Comparison of ENCODE assay signal across 11 cellular contexts in the genomic region with DNA sequence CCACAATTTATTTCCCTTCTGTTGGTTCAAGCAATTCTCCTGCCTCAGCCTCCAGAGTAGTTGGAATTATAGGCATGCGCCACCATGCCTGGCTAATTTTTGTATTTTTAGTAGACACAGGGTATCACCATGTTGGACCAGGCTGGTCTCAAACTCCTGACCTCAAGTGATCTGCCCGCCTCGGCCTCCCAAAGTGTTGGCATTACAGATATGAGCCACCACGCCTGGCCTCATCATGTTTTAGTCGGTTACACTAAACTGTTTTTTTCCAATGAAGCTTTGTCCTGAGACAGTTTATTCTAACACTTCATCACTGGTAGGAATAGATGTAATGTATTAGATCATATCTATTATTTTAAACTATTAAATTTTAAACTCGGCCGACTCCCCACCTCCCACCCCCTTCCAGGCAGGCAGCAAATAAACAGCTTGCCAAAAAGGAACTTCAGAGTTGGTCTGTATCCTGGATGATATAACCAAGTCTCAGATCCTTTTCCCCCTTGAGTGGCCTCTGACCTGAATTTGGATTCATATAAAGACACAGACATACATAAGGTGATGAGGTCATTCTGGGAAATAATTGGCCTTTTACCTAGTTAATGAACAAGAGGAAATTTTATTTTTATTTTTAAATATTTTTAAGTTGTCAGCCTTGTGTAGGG. TPM values are rescaled to one million over a fixed set of nuclear protein-coding genes. Genes with fewer than 3 reads are reported as not detected.
A peak's percentile ranks its signal among the peaks of the same experiment; 100 is the strongest.
DNase-seq lines count a peak whose midpoint lies in the region; ATAC-seq and TF ChIP-seq lines count a peak whose summit lies in the region.
"Had no signal": no experiment of that assay in that cellular context is flagged by ENCODE, and none has a peak within 500 bp of the region (broad histone marks: within the 10 kb centered on the region; RNA-seq: fewer than 3 reads in every experiment).

No MANE protein-coding gene starts in this region.

- WGBS in esophagus muscularis mucosa, result 61% methylated on average over 7 of the region's 7 CpGs
- 81 to 94% methylated on average over 7 of the region's 7 CpGs for WGBS in sigmoid colon, 2 donors

- POLR2A ChIA-PET in CD8-positive, alpha-beta T cell (lab: Charles Lee), result interaction anchor here (1.6 kb wide), 1 partner anchor 138 kb away, joined by 4 read pairs; no protein-coding TSS in a partner anchor

- DNase-seq in CD8-positive, alpha-beta T cell, result no peak
- no peak for DNase-seq in RWPE2 (ENCODE audit: low spot score)
- no peak for DNase-seq in esophagus muscularis mucosa (ENCODE audit: extremely low spot score)
- DNase-seq in sigmoid colon, result no peak
- no peak for DNase-seq in ACHN
- no peak for DNase-seq in iPS-NIHi7 (ENCODE audit: extremely low spot score)
- no peak for DNase-seq in NCI-H510A treated with DMSO at 0.1 percent for 48 hours (lab: John Stamatoyannopoulos, UW)
- no peak for DNase-seq in CD14-positive monocyte (ENCODE audit: low spot score)
- DNase-seq: Karpas-422, NCI-H2171 had no signal

- ATAC-seq in CD8-positive, alpha-beta T cell, result no peak
- no peak for ATAC-seq in RWPE2 (ENCODE audit: low read depth)
- ATAC-seq: WTC11 had no signal

- H3K9me3 ChIP-seq in CD8-positive, alpha-beta T cell (ENCODE audit: low read length), result no peaks in the 10 kb centered on the region
- H3K9me3 ChIP-seq in RWPE2 (ENCODE audit: severe bottlenecking) (no peaks in the 10 kb centered on the region), esophagus muscularis mucosa (no peaks in the 10 kb centered on the region), sigmoid colon (no peaks in the 10 kb centered on the region)

- no peak for TF ChIP-seq CTCF in CD8-positive, alpha-beta T cell (IDR thresholded peaks at IDR 0.05)
- TF ChIP-seq CTCF in RWPE2 (IDR thresholded peaks at IDR 0.05; ENCODE audit: poor library complexity, severe bottlenecking) (no peak), esophagus muscularis mucosa (IDR thresholded peaks at IDR 0.05) (no peak), sigmoid colon (IDR thresholded peaks at IDR 0.05) (no peak), CD14-positive monocyte (IDR thresholded peaks at IDR 0.05) (no peak)

- H3K27ac Mint-ChIP-seq in CD8-positive, alpha-beta T cell, result peak overlapping the region; percentile 62
- peak overlapping the region in 3 of 7 donors; percentile 19 to 55 (median 50) for H3K27ac Mint-ChIP-seq in CD14-positive monocyte

- H3K27me3 Mint-ChIP-seq in CD8-positive, alpha-beta T cell (ENCODE audit: low read depth), result no peaks in the 10 kb centered on the region
- H3K27me3 Mint-ChIP-seq in CD14-positive monocyte (ENCODE audit: low read depth in 3 of 3), result no peaks in the 10 kb centered on the region

- CTCF ChIA-PET in CD8-positive, alpha-beta T cell (lab: Charles Lee), result interaction anchor here (0.7 to 3.8 kb wide), 3 partner anchors 121 to 167 kb away, joined by 3 to 19 read pairs (median 5); no protein-coding TSS in a partner anchor

- no peak overlapping the region for H3K4me3 ChIP-seq in CD8-positive, alpha-beta T cell (ENCODE audit: low read depth, low read length)
- H3K4me3 ChIP-seq in RWPE2 (ENCODE audit: severe bottlenecking) (no peak overlapping the region), esophagus muscularis mucosa (no peak overlapping the region), sigmoid colon (no peak overlapping the region)

- in situ Hi-C loops in ACHN (cut with HindIII; ENCODE audit: low pct_ligation_motif_present, low pct_unique_long_range_greater_than_20kb, low sequenced_read_pairs), result no loop called here

- TF ChIP-seq EP300 in esophagus muscularis mucosa (IDR thresholded peaks at IDR 0.05) (no peak), sigmoid colon (IDR thresholded peaks at IDR 0.05) (no peak)

- H3K36me3 Mint-ChIP-seq in CD8-positive, alpha-beta T cell, result peaks cover 56% of the 10 kb centered on the region
- peaks cover 60 to 90% of the 10 kb centered on the region in 2 donors for H3K36me3 Mint-ChIP-seq in CD14-positive monocyte

- H3K4me1 ChIP-seq in CD8-positive, alpha-beta T cell (ENCODE audit: insufficient read depth, low read length), result no peaks in the 10 kb centered on the region
- peaks cover 37% of the 10 kb centered on the region for H3K4me1 ChIP-seq in RWPE2 (ENCODE audit: insufficient read depth, poor library complexity, severe bottlenecking)
- H3K4me1 ChIP-seq in esophagus muscularis mucosa, result peaks cover 74 to 77% (median 77%) of the 10 kb centered on the region in 4 donors
- H3K4me1 ChIP-seq in sigmoid colon, result peaks cover 0 to 64% (median 36%) of the 10 kb centered on the region in 4 donors

- TF ChIP-seq POLR2A in esophagus muscularis mucosa (IDR thresholded peaks at IDR 0.05; ENCODE audit: low read depth), result no peak
- no peak for TF ChIP-seq POLR2A in sigmoid colon (IDR thresholded peaks at IDR 0.05)

- H3K36me3 ChIP-seq in CD8-positive, alpha-beta T cell (ENCODE audit: insufficient read depth, low read length), result peaks cover 23% of the 10 kb centered on the region
- H3K36me3 ChIP-seq in RWPE2 (ENCODE audit: low read depth), result peaks cover 12% of the 10 kb centered on the region; the same call in 1 of the 2 replicates
- peaks cover 0 to 15% (median 10%) of the 10 kb centered on the region in 4 donors for H3K36me3 ChIP-seq in esophagus muscularis mucosa
- peaks cover 0 to 5% (median 4%) of the 10 kb centered on the region in 4 donors for H3K36me3 ChIP-seq in sigmoid colon

- H3K27me3 ChIP-seq in CD8-positive, alpha-beta T cell (ENCODE audit: insufficient read depth, low read length), result no peaks in the 10 kb centered on the region
- H3K27me3 ChIP-seq in RWPE2 (ENCODE audit: insufficient read depth, poor library complexity, severe bottlenecking) (no peaks in the 10 kb centered on the region), esophagus muscularis mucosa (no peaks in the 10 kb centered on the region), sigmoid colon (no peaks in the 10 kb centered on the region)

- intact Hi-C loops in CD8-positive, alpha-beta T cell (cut with DNase I, micrococcal nuclease), result loop anchor here in 1 of 2 experiments (2.0 kb wide), 1 partner anchor 380 kb away; no protein-coding TSS in a partner anchor
- intact Hi-C loops in esophagus muscularis mucosa (cut with DNase I) (no loop called here), sigmoid colon (cut with DNase I) (loop anchor here (5.0 kb wide), 1 partner anchor 81 kb away; no protein-coding TSS in a partner anchor), CD14-positive monocyte (cut with micrococcal nuclease) (loop anchor here (5.0 to 10.0 kb wide), 3 partner anchors 134 to 294 kb away; a partner anchor contains a TSS)

- H3K27ac ChIP-seq in CD8-positive, alpha-beta T cell (ENCODE audit: low read depth, low read length), result no peak overlapping the region
- H3K27ac ChIP-seq in RWPE2 (ENCODE audit: poor library complexity, severe bottlenecking), result peak overlapping the region; percentile 66
- H3K27ac ChIP-seq in esophagus muscularis mucosa (replicated peaks in 1 of 4), result peak overlapping the region; percentile 75 to 80 (median 78)
- H3K27ac ChIP-seq in sigmoid colon, result peak overlapping the region in 3 of 4 donors; percentile 60 to 82 (median 75)

- no peaks in the 10 kb centered on the region for H3K9me3 Mint-ChIP-seq in CD8-positive, alpha-beta T cell
- peaks cover 0 to 2% (median 0%) of the 10 kb centered on the region in 7 donors for H3K9me3 Mint-ChIP-seq in CD14-positive monocyte
- H3K9me3 Mint-ChIP-seq: WTC11 had no signal

- peaks cover 17% of the 10 kb centered on the region for H3K4me1 Mint-ChIP-seq in CD8-positive, alpha-beta T cell (ENCODE audit: low read depth)
- peaks cover 24% of the 10 kb centered on the region for H3K4me1 Mint-ChIP-seq in CD14-positive monocyte

- H3K4me3 Mint-ChIP-seq in CD8-positive, alpha-beta T cell, result no peak overlapping the region
- no peak overlapping the region for H3K4me3 Mint-ChIP-seq in CD14-positive monocyte
- H3K4me3 Mint-ChIP-seq: WTC11 had no signal

RNA-seq across cellular contexts. Expression of a gene that starts 18.4 kb away (rescaled TPM):
- 1 to 10 TPM; 1.2 to 1.7 TPM for total RNA-seq in CD8-positive, alpha-beta T cell
- total RNA-seq in esophagus muscularis mucosa (10 to 100 TPM; 43.7 to 67.7 (median 46.9) TPM), sigmoid colon (10 to 100 TPM; 23.9 to 94.4 (median 35.1) TPM)
- polyA plus RNA-seq in sigmoid colon (1 to 10 TPM in 2 of 3 donors, under 1 TPM in 1; 0.23 to 4.9 (median 3.0) TPM), CD14-positive monocyte (not detected)

RNA-seq across cellular contexts. Expression of a gene that starts 48.2 kb away (rescaled TPM):
- 1 to 10 TPM in 1 of 2 experiments, under 1 TPM in 1; 0.83 to 1.3 TPM for total RNA-seq in CD8-positive, alpha-beta T cell
- total RNA-seq in esophagus muscularis mucosa (10 to 100 TPM in 3 of 4 donors, 1 to 10 TPM in 1; 8.0 to 16.1 (median 13.4) TPM), sigmoid colon (10 to 100 TPM in 1 of 4 donors, 1 to 10 TPM in 3; 5.4 to 17.2 (median 6.2) TPM)
- polyA plus RNA-seq in sigmoid colon (1 to 10 TPM; 1.6 to 5.2 (median 3.0) TPM), CD14-positive monocyte (not detected)

RNA-seq across cellular contexts. Expression of a gene that starts 51.7 kb away (rescaled TPM):
- 10 to 100 TPM; 25.8 to 27.0 TPM for total RNA-seq in CD8-positive, alpha-beta T cell
- total RNA-seq in esophagus muscularis mucosa, result 10 to 100 TPM; 28.7 to 50.4 (median 39.9) TPM
- total RNA-seq in sigmoid colon, result 10 to 100 TPM; 13.6 to 31.3 (median 16.8) TPM
- 10 to 100 TPM; 16.9 to 28.5 (median 18.0) TPM for polyA plus RNA-seq in sigmoid colon
- polyA plus RNA-seq in CD14-positive monocyte, result 1 to 10 TPM; 3.1 to 4.4 TPM

Comparison
In these comparisons a context has a peak if more than half of its experiments do, and no peak if none do; other contexts are left out.
1. RNA of a gene that starts 18.4 kb away (total RNA-seq): 43.7 to 67.7 TPM in esophagus muscularis mucosa and 23.9 to 94.4 TPM in sigmoid colon; 1.2 to 1.7 TPM in CD8-positive, alpha-beta T cell; every median in the first group is over 4 times any median in the second.